1 cellular context compared by ENCODE assay signal in genomic region chr20:49750611-49751396, GRCh38.
TF ChIP-seq lines count a peak whose summit lies in the region.

No MANE protein-coding gene starts in this region.

TF ChIP-seq in HepG2, 621 proteins besides CTCF, POLR2A, EP300 and RAD21 (continued from another document):
- TF ChIP-seq ZNF138 (CRISPR knock-in tag; IDR thresholded peaks at IDR 0.05; ENCODE audit: low read depth), result no peak
- no peak for TF ChIP-seq ZFP36L2 (CRISPR knock-in tag; IDR thresholded peaks at IDR 0.05)
- TF ChIP-seq TIGD3 (CRISPR knock-in tag; IDR thresholded peaks at IDR 0.05; ENCODE audit: borderline replicate concordance), result no peak
- peak; percentile 44; the same call in 1 of the 2 replicates for TF ChIP-seq FOXO1 (CRISPR knock-in tag; IDR thresholded peaks at IDR 0.05)
- TF ChIP-seq ZSCAN9 (CRISPR knock-in tag; IDR thresholded peaks at IDR 0.05; ENCODE audit: borderline replicate concordance), result no peak
- TF ChIP-seq RAD51 (IDR thresholded peaks at IDR 0.05; ENCODE audit: borderline replicate concordance), result no peak
- no peak for TF ChIP-seq ZBTB1 (CRISPR knock-in tag; IDR thresholded peaks at IDR 0.05; ENCODE audit: borderline replicate concordance)
- no peak for TF ChIP-seq SRF (IDR thresholded peaks at IDR 0.05; ENCODE audit: low read depth, low read length)
- TF ChIP-seq, protein P1, sequence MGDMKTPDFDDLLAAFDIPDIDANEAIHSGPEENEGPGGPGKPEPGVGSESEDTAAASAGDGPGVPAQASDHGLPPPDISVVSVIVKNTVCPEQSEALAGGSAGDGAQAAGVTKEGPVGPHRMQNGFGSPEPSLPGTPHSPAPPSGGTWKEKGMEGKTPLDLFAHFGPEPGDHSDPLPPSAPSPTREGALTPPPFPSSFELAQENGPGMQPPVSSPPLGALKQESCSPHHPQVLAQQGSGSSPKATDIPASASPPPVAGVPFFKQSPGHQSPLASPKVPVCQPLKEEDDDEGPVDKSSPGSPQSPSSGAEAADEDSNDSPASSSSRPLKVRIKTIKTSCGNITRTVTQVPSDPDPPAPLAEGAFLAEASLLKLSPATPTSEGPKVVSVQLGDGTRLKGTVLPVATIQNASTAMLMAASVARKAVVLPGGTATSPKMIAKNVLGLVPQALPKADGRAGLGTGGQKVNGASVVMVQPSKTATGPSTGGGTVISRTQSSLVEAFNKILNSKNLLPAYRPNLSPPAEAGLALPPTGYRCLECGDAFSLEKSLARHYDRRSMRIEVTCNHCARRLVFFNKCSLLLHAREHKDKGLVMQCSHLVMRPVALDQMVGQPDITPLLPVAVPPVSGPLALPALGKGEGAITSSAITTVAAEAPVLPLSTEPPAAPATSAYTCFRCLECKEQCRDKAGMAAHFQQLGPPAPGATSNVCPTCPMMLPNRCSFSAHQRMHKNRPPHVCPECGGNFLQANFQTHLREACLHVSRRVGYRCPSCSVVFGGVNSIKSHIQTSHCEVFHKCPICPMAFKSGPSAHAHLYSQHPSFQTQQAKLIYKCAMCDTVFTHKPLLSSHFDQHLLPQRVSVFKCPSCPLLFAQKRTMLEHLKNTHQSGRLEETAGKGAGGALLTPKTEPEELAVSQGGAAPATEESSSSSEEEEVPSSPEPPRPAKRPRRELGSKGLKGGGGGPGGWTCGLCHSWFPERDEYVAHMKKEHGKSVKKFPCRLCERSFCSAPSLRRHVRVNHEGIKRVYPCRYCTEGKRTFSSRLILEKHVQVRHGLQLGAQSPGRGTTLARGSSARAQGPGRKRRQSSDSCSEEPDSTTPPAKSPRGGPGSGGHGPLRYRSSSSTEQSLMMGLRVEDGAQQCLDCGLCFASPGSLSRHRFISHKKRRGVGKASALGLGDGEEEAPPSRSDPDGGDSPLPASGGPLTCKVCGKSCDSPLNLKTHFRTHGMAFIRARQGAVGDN (CRISPR knock-in tag; IDR thresholded peaks at IDR 0.05), result peak; percentile 52
- TF ChIP-seq ZNF713 (CRISPR knock-in tag; IDR thresholded peaks at IDR 0.05), result no peak
- no peak for TF ChIP-seq CREBL2 (CRISPR knock-in tag; IDR thresholded peaks at IDR 0.05; ENCODE audit: borderline replicate concordance)
- TF ChIP-seq, protein P2, sequence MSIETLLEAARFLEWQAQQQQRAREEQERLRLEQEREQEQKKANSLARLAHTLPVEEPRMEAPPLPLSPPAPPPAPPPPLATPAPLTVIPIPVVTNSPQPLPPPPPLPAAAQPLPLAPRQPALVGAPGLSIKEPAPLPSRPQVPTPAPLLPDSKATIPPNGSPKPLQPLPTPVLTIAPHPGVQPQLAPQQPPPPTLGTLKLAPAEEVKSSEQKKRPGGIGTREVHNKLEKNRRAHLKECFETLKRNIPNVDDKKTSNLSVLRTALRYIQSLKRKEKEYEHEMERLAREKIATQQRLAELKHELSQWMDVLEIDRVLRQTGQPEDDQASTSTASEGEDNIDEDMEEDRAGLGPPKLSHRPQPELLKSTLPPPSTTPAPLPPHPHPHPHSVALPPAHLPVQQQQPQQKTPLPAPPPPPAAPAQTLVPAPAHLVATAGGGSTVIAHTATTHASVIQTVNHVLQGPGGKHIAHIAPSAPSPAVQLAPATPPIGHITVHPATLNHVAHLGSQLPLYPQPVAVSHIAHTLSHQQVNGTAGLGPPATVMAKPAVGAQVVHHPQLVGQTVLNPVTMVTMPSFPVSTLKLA (IDR thresholded peaks at IDR 0.05), result no peak
- TF ChIP-seq ZBTB40 (IDR thresholded peaks at IDR 0.05), result no peak
- TF ChIP-seq ZBTB40 (CRISPR knock-in tag; IDR thresholded peaks at IDR 0.05), result no peak
- TF ChIP-seq ZNF331 (CRISPR knock-in tag; IDR thresholded peaks at IDR 0.05), result no peak
- no peak for TF ChIP-seq NFATC3 (CRISPR knock-in tag; IDR thresholded peaks at IDR 0.05)
- TF ChIP-seq, protein P3, sequence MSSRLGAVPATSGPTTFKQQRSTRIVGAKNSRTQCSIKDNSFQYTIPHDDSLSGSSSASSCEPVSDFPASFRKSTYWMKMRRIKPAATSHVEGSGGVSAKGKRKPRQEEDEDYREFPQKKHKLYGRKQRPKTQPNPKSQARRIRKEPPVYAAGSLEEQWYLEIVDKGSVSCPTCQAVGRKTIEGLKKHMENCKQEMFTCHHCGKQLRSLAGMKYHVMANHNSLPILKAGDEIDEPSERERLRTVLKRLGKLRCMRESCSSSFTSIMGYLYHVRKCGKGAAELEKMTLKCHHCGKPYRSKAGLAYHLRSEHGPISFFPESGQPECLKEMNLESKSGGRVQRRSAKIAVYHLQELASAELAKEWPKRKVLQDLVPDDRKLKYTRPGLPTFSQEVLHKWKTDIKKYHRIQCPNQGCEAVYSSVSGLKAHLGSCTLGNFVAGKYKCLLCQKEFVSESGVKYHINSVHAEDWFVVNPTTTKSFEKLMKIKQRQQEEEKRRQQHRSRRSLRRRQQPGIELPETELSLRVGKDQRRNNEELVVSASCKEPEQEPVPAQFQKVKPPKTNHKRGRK (CRISPR knock-in tag; IDR thresholded peaks at IDR 0.05), result no peak
TF ChIP-seq in HepG2: peak in this region for 30.
